1 cellular context compared by ENCODE assay signal in genomic region chr19:11121963-11122362, GRCh38. TPM values are rescaled to one million over a fixed set of nuclear protein-coding genes. Genes with fewer than 3 reads are reported as not detected.
"Had no signal": no experiment of that assay in that cellular context is flagged by ENCODE, and none has a peak within 500 bp of the region (broad histone marks: within the 10 kb centered on the region; RNA-seq: fewer than 3 reads in every experiment).

No MANE protein-coding gene starts in this region.

RNA-seq across cellular contexts. Expression of gene SPC24, which starts 33.6 kb away (rescaled TPM):
- polyA plus RNA-seq: IgD-negative memory B cell had no signal
